ENCODE assay signal across 14 cellular contexts in genomic region chr5:59829389-59829788, GRCh38.
DNase-seq lines count a peak whose midpoint lies in the region; ATAC-seq and TF ChIP-seq lines count a peak whose summit lies in the region.
"Had no signal": no experiment of that assay in that cellular context is flagged by ENCODE, and none has a peak within 500 bp of the region (broad histone marks: within the 10 kb centered on the region; RNA-seq: fewer than 3 reads in every experiment).

No MANE protein-coding gene starts in this region.

- H3K4me3 ChIP-seq in fibroblast of pulmonary artery (replicated peaks; ENCODE audit: low read depth, low read length): no peak overlapping the region
- H3K4me3 ChIP-seq: heart left ventricle, right lobe of liver had no signal

- ATAC-seq in SK-N-SH treated with all-trans-retinoic acid at 6 μM for 48 hours (peak; percentile 40), GM21786 (IDR thresholded peaks at IDR 0.05; ENCODE audit: unreplicated experiment) (no peak), GM18520 (IDR thresholded peaks at IDR 0.05; ENCODE audit: unreplicated experiment) (no peak)
- ATAC-seq: activated T-cell treated with anti-CD3 and anti-CD28 coated beads, Interleukin-2, amount 50 U/mL, for 4 hours; left colon; right lobe of liver had no signal

- DNase-seq in DMS 273 (lab: John Stamatoyannopoulos, UW; ENCODE audit: unreplicated experiment) (peak; percentile 17), DMS 273 treated with DMSO at 0.1 percent for 48 hours (lab: John Stamatoyannopoulos, UW) (no peak), fibroblast of pulmonary artery (ENCODE audit: low read depth) (peak; percentile 79), stromal cell of bone marrow (ENCODE audit: low read depth) (peak; percentile 15), NCI-H2196 (lab: John Stamatoyannopoulos, UW; ENCODE audit: unreplicated experiment) (no peak)
- DNase-seq: activated T-cell treated with anti-CD3 and anti-CD28 coated beads, Interleukin-2, amount 50 U/mL, for 4 hours; effector CD8-positive, alpha-beta T cell; left colon; naive B cell; right lobe of liver had no signal

- no peak for TF ChIP-seq CTCF in fibroblast of pulmonary artery (IDR thresholded peaks at IDR 0.05; ENCODE audit: low read length, missing control alignments)

TF ChIP-seq in SK-N-SH treated with all-trans-retinoic acid at 6 μM for 48 hours, 23 proteins besides CTCF, POLR2A, EP300 and RAD21:
- TF ChIP-seq RARB (CRISPR knock-in tag; IDR thresholded peaks at IDR 0.05) (no peak), ZC3H10 (CRISPR knock-in tag; IDR thresholded peaks at IDR 0.05) (no peak; the same call in 1 of the 2 replicates), OSR1 (CRISPR knock-in tag; IDR thresholded peaks at IDR 0.05) (no peak), PATZ1 (CRISPR knock-in tag; IDR thresholded peaks at IDR 0.05; ENCODE audit: borderline replicate concordance) (peak; percentile 69; the same call in 1 of the 2 replicates), BACH2 (CRISPR knock-in tag; IDR thresholded peaks at IDR 0.05; ENCODE audit: borderline replicate concordance) (no peak), ISL1 (CRISPR knock-in tag; IDR thresholded peaks at IDR 0.05) (peak; percentile 94), POU6F1 (CRISPR knock-in tag; IDR thresholded peaks at IDR 0.05; ENCODE audit: borderline replicate concordance, low read depth) (peak; percentile 54; the same call in 1 of the 2 replicates), TOX (CRISPR knock-in tag; IDR thresholded peaks at IDR 0.05; ENCODE audit: borderline replicate concordance) (peak; percentile 71), ZNF565 (CRISPR knock-in tag; conservative IDR thresholded peaks at IDR 0.05; ENCODE audit: low read depth) (no peak), TCF4 (CRISPR knock-in tag; IDR thresholded peaks at IDR 0.05; ENCODE audit: borderline replicate concordance) (no peak), ESRRG (CRISPR knock-in tag; IDR thresholded peaks at IDR 0.05) (no peak), PPARA (CRISPR knock-in tag; IDR thresholded peaks at IDR 0.05; ENCODE audit: borderline replicate concordance) (no peak), ZFP3 (CRISPR knock-in tag; IDR thresholded peaks at IDR 0.05) (no peak), CREB5 (CRISPR knock-in tag; IDR thresholded peaks at IDR 0.05; ENCODE audit: low read depth) (no peak), ZNF70 (CRISPR knock-in tag; IDR thresholded peaks at IDR 0.05) (no peak), GLIS3 (CRISPR knock-in tag; IDR thresholded peaks at IDR 0.05) (no peak), CSRNP3 (CRISPR knock-in tag; IDR thresholded peaks at IDR 0.05) (no peak), ZNF8 (CRISPR knock-in tag; IDR thresholded peaks at IDR 0.05) (no peak), TSHZ2 (CRISPR knock-in tag; IDR thresholded peaks at IDR 0.05) (no peak), ZFP30 (CRISPR knock-in tag; IDR thresholded peaks at IDR 0.05) (no peak), ARNTL (CRISPR knock-in tag; IDR thresholded peaks at IDR 0.05; ENCODE audit: borderline replicate concordance, low read depth) (no peak), SNAI2 (CRISPR knock-in tag; IDR thresholded peaks at IDR 0.05) (no peak), CSDC2 (CRISPR knock-in tag; IDR thresholded peaks at IDR 0.05) (no peak)

Comparison
In these comparisons a context has a peak if more than half of its experiments do, and no peak if none do; other contexts are left out.
1. DNase-seq: peak in DMS 273 (single experiment), fibroblast of pulmonary artery (single experiment) and stromal cell of bone marrow (single experiment); none in DMS 273 treated with DMSO at 0.1 percent for 48 hours (single experiment) and NCI-H2196 (single experiment).